ENCODE assay signal across 10 cellular contexts in genomic region chr5:78497573-78498533, GRCh38.
DNase-seq lines count a peak whose midpoint lies in the region; ATAC-seq and TF ChIP-seq lines count a peak whose summit lies in the region.
"Had no signal": no experiment of that assay in that cellular context is flagged by ENCODE, and none has a peak within 500 bp of the region (broad histone marks: within the 10 kb centered on the region; RNA-seq: fewer than 3 reads in every experiment).

No MANE protein-coding gene starts in this region.

- H2BK15ac ChIP-seq in neuronal stem cell (ENCODE audit: low read length), result no peak overlapping the region

- H3K9me3 ChIP-seq in neuronal stem cell (replicated peaks in 1 of 2; ENCODE audit: control insufficient read depth in 2 of 2, insufficient read depth in 1 of 2, low read depth in 1 of 2, low read length in 2 of 2), result no peaks in the 10 kb centered on the region

- no peak overlapping the region for H3K27ac ChIP-seq in neuronal stem cell (replicated peaks; ENCODE audit: low read length)

- ATAC-seq in GM18907 (IDR thresholded peaks at IDR 0.05; ENCODE audit: unreplicated experiment) (peak; percentile 65), HG02759 (IDR thresholded peaks at IDR 0.05; ENCODE audit: unreplicated experiment) (peak; percentile 61)
- no peak for ATAC-seq in stimulated activated naive CD8-positive, alpha-beta T cell treated with anti-CD3 and anti-CD28 coated beads, Interleukin-15, Interleukin-2, amounts not matched to agents 100 U/mL and 50 U/mL, for 24 hours
- ATAC-seq in effector memory CD8-positive, alpha-beta T cell (replicated peaks), result no peak

- no peak overlapping the region for H2AK5ac ChIP-seq in neuronal stem cell (ENCODE audit: low read depth, low read length)

- H2BK5ac ChIP-seq in neuronal stem cell (ENCODE audit: low read length), result no peak overlapping the region

- no peak overlapping the region for H3K4me3 ChIP-seq in neuronal stem cell (ENCODE audit: low read length in 2 of 2)
- H3K4me3 ChIP-seq: skin epidermis had no signal

- H3K14ac ChIP-seq in neuronal stem cell (ENCODE audit: low read length), result no peak overlapping the region

- H3K36me3 Mint-ChIP-seq in effector memory CD8-positive, alpha-beta T cell (ENCODE audit: insufficient read depth), result no peaks in the 10 kb centered on the region

- DNase-seq in neuronal stem cell (ENCODE audit: low spot score) (no peak), NCI-H69 (lab: John Stamatoyannopoulos, UW) (no peak)
- no peak for DNase-seq in stimulated activated naive CD8-positive, alpha-beta T cell treated with anti-CD3 and anti-CD28 coated beads, Interleukin-15, Interleukin-2, amounts not matched to agents 100 U/mL and 50 U/mL, for 24 hours
- DNase-seq in effector memory CD8-positive, alpha-beta T cell, result no peak
- DNase-seq in activated CD4-positive, CD25-positive, alpha-beta regulatory T cell (lab: John Stamatoyannopoulos, UW), result no peak
- DNase-seq: cortex of kidney had no signal

- H3K4me1 Mint-ChIP-seq in effector memory CD8-positive, alpha-beta T cell (ENCODE audit: low read depth in 2 of 2), result no peaks in the 10 kb centered on the region

- H4K8ac ChIP-seq in neuronal stem cell (ENCODE audit: low read depth, low read length), result no peak overlapping the region

- H3K27me3 ChIP-seq in neuronal stem cell (ENCODE audit: control insufficient read depth in 3 of 3, insufficient read depth in 3 of 3, low read depth in 1 of 3, low read length in 3 of 3), result no peaks in the 10 kb centered on the region

- H3K4ac ChIP-seq in neuronal stem cell (ENCODE audit: low read length), result no peak overlapping the region

- peaks cover 9 to 11% of the 10 kb centered on the region in 2 donors for H3K4me1 ChIP-seq in neuronal stem cell (ENCODE audit: control insufficient read depth in 2 of 2, insufficient read depth in 1 of 2, low read depth in 1 of 2, low read length in 2 of 2)

- peak overlapping the region; percentile 5 for H3K18ac ChIP-seq in neuronal stem cell (ENCODE audit: low read length)

- no peak overlapping the region for H3K27ac Mint-ChIP-seq in effector memory CD8-positive, alpha-beta T cell

- no peaks in the 10 kb centered on the region for H3K9me3 Mint-ChIP-seq in effector memory CD8-positive, alpha-beta T cell

- no peak overlapping the region for H2BK120ac ChIP-seq in neuronal stem cell (ENCODE audit: low read depth, low read length)

- no CpG with 5 or more reads among the region's 13 CpGs for WGBS in neuronal stem cell (ENCODE audit: extremely low coverage in 2 of 2, insufficient read length in 2 of 2, insufficient replicate concordance in 1 of 2), 2 donors

- no peak overlapping the region for H3K4me3 Mint-ChIP-seq in effector memory CD8-positive, alpha-beta T cell

- no peak overlapping the region for H2BK12ac ChIP-seq in neuronal stem cell (ENCODE audit: low read length)

- H2AFZ ChIP-seq in neuronal stem cell (ENCODE audit: low read length), result no peak overlapping the region

- no peak overlapping the region for H4K91ac ChIP-seq in neuronal stem cell (ENCODE audit: low read depth, low read length, poor library complexity)

- peak; percentile 28; the same call in 1 of the 2 replicates for TF ChIP-seq POLR2A in Raji (IDR thresholded peaks at IDR 0.05; ENCODE audit: insufficient read depth, low read depth, low read length)

- H3K79me1 ChIP-seq in neuronal stem cell (ENCODE audit: low read depth, low read length), result no peaks in the 10 kb centered on the region

- H3K36me3 ChIP-seq in neuronal stem cell (replicated peaks in 1 of 2; ENCODE audit: control insufficient read depth in 2 of 2, insufficient read depth in 2 of 2, low read length in 2 of 2), result no peaks in the 10 kb centered on the region

- H3K23ac ChIP-seq in neuronal stem cell (ENCODE audit: low read depth, low read length, poor library complexity), result peak overlapping the region; percentile 15

- H3K9ac ChIP-seq in neuronal stem cell (ENCODE audit: low read depth, low read length, poor library complexity), result no peak overlapping the region

- H3K4me2 ChIP-seq in neuronal stem cell (ENCODE audit: insufficient read depth, low read length, poor library complexity, severe bottlenecking), result no peak overlapping the region

- H3K27me3 Mint-ChIP-seq in effector memory CD8-positive, alpha-beta T cell, result peaks cover 61 to 64% of the 10 kb centered on the region in 2 donors

Comparison
In these comparisons a context has a peak if more than half of its experiments do, and no peak if none do; other contexts are left out.
1. ATAC-seq: peak in GM18907 (single experiment) and HG02759 (single experiment); none in stimulated activated naive CD8-positive, alpha-beta T cell treated with anti-CD3 and anti-CD28 coated beads, Interleukin-15, Interleukin-2, amounts not matched to agents 100 U/mL and 50 U/mL, for 24 hours (single experiment) and effector memory CD8-positive, alpha-beta T cell (single experiment).